Comparison of ENCODE assay signal across 1 cellular context in the genomic region with DNA sequence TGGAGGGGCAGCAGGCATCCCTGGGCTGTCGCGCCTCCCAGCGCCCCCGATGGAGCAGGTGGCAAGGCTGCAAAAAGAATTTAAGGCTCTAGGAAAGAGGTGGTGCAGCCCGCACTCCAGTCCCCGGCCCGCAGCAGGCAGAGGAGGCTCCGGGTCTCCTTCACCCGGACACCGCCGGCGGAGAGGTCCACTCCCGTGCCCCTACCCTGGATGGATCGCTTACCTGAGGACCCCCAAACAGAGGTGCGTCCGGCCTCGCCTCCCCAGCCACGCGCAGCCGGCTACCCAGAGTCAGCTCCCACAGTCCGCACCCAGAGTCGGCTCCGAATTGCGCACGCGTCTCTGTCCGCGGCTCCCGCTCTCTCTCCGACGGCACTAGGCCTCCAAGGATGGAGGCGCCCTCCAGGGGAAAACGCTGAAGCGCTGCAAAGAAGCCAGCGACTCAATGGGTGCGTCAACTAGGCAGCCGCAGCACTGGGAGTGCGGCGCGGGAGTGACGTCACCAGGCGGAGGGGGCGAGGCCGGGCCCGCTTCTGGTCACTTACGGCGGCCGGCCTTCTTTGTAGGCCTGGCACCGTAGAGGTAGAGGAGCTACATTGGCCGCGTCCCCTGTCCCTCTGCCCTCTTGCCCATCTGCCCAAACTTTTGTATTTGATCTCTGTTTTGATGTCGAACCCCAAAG.
TF ChIP-seq lines count a peak whose summit lies in the region.

A gene with protein sequence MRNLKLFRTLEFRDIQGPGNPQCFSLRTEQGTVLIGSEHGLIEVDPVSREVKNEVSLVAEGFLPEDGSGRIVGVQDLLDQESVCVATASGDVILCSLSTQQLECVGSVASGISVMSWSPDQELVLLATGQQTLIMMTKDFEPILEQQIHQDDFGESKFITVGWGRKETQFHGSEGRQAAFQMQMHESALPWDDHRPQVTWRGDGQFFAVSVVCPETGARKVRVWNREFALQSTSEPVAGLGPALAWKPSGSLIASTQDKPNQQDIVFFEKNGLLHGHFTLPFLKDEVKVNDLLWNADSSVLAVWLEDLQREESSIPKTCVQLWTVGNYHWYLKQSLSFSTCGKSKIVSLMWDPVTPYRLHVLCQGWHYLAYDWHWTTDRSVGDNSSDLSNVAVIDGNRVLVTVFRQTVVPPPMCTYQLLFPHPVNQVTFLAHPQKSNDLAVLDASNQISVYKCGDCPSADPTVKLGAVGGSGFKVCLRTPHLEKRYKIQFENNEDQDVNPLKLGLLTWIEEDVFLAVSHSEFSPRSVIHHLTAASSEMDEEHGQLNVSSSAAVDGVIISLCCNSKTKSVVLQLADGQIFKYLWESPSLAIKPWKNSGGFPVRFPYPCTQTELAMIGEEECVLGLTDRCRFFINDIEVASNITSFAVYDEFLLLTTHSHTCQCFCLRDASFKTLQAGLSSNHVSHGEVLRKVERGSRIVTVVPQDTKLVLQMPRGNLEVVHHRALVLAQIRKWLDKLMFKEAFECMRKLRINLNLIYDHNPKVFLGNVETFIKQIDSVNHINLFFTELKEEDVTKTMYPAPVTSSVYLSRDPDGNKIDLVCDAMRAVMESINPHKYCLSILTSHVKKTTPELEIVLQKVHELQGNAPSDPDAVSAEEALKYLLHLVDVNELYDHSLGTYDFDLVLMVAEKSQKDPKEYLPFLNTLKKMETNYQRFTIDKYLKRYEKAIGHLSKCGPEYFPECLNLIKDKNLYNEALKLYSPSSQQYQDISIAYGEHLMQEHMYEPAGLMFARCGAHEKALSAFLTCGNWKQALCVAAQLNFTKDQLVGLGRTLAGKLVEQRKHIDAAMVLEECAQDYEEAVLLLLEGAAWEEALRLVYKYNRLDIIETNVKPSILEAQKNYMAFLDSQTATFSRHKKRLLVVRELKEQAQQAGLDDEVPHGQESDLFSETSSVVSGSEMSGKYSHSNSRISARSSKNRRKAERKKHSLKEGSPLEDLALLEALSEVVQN (N-terminal part only) (minus strand): TSS at position 484 of the 682 bp plus-strand sequence. CDS start 2,978 bp downstream, outside the sequence.

TF ChIP-seq in K562, 482 proteins besides CTCF, POLR2A, EP300 and RAD21 (continued from another document and continues in another):
- TF ChIP-seq, protein P1, sequence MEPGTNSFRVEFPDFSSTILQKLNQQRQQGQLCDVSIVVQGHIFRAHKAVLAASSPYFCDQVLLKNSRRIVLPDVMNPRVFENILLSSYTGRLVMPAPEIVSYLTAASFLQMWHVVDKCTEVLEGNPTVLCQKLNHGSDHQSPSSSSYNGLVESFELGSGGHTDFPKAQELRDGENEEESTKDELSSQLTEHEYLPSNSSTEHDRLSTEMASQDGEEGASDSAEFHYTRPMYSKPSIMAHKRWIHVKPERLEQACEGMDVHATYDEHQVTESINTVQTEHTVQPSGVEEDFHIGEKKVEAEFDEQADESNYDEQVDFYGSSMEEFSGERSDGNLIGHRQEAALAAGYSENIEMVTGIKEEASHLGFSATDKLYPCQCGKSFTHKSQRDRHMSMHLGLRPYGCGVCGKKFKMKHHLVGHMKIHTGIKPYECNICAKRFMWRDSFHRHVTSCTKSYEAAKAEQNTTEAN (CRISPR knock-in tag; IDR thresholded peaks at IDR 0.05), result peak; percentile 68; the same call in 1 of the 2 replicates
- TF ChIP-seq PTRF (tag; IDR thresholded peaks at IDR 0.05), result no peak
- TF ChIP-seq TBL1XR1 (IDR thresholded peaks at IDR 0.05; ENCODE audit: low read length in 2 of 2), result peak in 1 of 2 experiments; percentile 83; a peak in 1 of 4 replicates
- TF ChIP-seq ZZZ3 (IDR thresholded peaks at IDR 0.05), result peak; percentile 66; the same call in 1 of the 2 replicates
- TF ChIP-seq BMI1 (IDR thresholded peaks at IDR 0.05; ENCODE audit: low read length), result no peak
- peak; percentile 68; the same call in 1 of the 2 replicates for TF ChIP-seq E2F3 (CRISPR knock-in tag; IDR thresholded peaks at IDR 0.05)
- TF ChIP-seq NCOA2 (IDR thresholded peaks at IDR 0.05; ENCODE audit: partially characterized antibody in 2 of 2), result no peak
- no peak for TF ChIP-seq MCM5 (IDR thresholded peaks at IDR 0.05; ENCODE audit: low read depth)
- 0 out of 2 replicates have a peak, but pooled peaks have one; percentile 33 for TF ChIP-seq MTA3 (IDR thresholded peaks at IDR 0.05; ENCODE audit: borderline replicate concordance)
- peak; percentile 78 for TF ChIP-seq GABPB1 (CRISPR knock-in tag; IDR thresholded peaks at IDR 0.05)
- peak; percentile 32; the same call in 1 of the 2 replicates for TF ChIP-seq CEBPG (CRISPR knock-in tag; IDR thresholded peaks at IDR 0.05)
- no peak for TF ChIP-seq CEBPG (tag; conservative IDR thresholded peaks at IDR 0.05 in 1 of 2, IDR thresholded peaks at IDR 0.05 in 1 of 2)
- peak; percentile 35; the same call in 1 of the 2 replicates for TF ChIP-seq SMC3 (conservative IDR thresholded peaks at IDR 0.05; ENCODE audit: insufficient read depth, low read depth, low read length)
- TF ChIP-seq, protein P2, sequence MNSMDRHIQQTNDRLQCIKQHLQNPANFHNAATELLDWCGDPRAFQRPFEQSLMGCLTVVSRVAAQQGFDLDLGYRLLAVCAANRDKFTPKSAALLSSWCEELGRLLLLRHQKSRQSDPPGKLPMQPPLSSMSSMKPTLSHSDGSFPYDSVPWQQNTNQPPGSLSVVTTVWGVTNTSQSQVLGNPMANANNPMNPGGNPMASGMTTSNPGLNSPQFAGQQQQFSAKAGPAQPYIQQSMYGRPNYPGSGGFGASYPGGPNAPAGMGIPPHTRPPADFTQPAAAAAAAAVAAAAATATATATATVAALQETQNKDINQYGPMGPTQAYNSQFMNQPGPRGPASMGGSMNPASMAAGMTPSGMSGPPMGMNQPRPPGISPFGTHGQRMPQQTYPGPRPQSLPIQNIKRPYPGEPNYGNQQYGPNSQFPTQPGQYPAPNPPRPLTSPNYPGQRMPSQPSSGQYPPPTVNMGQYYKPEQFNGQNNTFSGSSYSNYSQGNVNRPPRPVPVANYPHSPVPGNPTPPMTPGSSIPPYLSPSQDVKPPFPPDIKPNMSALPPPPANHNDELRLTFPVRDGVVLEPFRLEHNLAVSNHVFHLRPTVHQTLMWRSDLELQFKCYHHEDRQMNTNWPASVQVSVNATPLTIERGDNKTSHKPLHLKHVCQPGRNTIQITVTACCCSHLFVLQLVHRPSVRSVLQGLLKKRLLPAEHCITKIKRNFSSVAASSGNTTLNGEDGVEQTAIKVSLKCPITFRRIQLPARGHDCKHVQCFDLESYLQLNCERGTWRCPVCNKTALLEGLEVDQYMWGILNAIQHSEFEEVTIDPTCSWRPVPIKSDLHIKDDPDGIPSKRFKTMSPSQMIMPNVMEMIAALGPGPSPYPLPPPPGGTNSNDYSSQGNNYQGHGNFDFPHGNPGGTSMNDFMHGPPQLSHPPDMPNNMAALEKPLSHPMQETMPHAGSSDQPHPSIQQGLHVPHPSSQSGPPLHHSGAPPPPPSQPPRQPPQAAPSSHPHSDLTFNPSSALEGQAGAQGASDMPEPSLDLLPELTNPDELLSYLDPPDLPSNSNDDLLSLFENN (IDR thresholded peaks at IDR 0.05; ENCODE audit: low read depth in 2 of 2, low read length in 2 of 2), result no peak
- TF ChIP-seq, protein P3, sequence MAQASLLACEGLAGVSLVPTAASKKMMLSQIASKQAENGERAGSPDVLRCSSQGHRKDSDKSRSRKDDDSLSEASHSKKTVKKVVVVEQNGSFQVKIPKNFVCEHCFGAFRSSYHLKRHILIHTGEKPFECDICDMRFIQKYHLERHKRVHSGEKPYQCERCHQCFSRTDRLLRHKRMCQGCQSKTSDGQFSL (CRISPR knock-in tag; IDR thresholded peaks at IDR 0.05), result peak; percentile 99
- TF ChIP-seq, protein P3 (tag; IDR thresholded peaks at IDR 0.05), result peak in 1 of 2 experiments; percentile 100; a peak in 1 of 4 replicates
- no peak for TF ChIP-seq ZNF23 (CRISPR knock-in tag; IDR thresholded peaks at IDR 0.05)
- TF ChIP-seq FOSL1 (tag; conservative IDR thresholded peaks at IDR 0.05), result peak; percentile 64
- TF ChIP-seq ATF7 (IDR thresholded peaks at IDR 0.05), result peak; percentile 99
- TF ChIP-seq SAFB2 (IDR thresholded peaks at IDR 0.05; ENCODE audit: borderline replicate concordance, low read depth, low read length, severe bottlenecking), result no peak
- TF ChIP-seq TBP (optimal IDR thresholded peaks at IDR 0.05; ENCODE audit: low read depth, low read length), result peak; percentile 62
- TF ChIP-seq JUN (IDR thresholded peaks at IDR 0.05; ENCODE audit: borderline replicate concordance, low read depth, low read length), result peak; percentile 75
- TF ChIP-seq JUN (CRISPR knock-in tag; IDR thresholded peaks at IDR 0.05; ENCODE audit: borderline replicate concordance), result 0 out of 2 replicates have a peak, but pooled peaks have one; percentile 56
- no peak for TF ChIP-seq ZNF408 (CRISPR knock-in tag; IDR thresholded peaks at IDR 0.05; ENCODE audit: low read depth)
- TF ChIP-seq TFAM (CRISPR knock-in tag; conservative IDR thresholded peaks at IDR 0.05), result no peak
- peak; percentile 93 for TF ChIP-seq JUNB (CRISPR knock-in tag; conservative IDR thresholded peaks at IDR 0.05)
- TF ChIP-seq, protein P4, sequence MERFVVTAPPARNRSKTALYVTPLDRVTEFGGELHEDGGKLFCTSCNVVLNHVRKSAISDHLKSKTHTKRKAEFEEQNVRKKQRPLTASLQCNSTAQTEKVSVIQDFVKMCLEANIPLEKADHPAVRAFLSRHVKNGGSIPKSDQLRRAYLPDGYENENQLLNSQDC (CRISPR knock-in tag; IDR thresholded peaks at IDR 0.05), result no peak
- TF ChIP-seq GATA2 (CRISPR knock-in tag; IDR thresholded peaks at IDR 0.05), result no peak
- TF ChIP-seq, protein P5, sequence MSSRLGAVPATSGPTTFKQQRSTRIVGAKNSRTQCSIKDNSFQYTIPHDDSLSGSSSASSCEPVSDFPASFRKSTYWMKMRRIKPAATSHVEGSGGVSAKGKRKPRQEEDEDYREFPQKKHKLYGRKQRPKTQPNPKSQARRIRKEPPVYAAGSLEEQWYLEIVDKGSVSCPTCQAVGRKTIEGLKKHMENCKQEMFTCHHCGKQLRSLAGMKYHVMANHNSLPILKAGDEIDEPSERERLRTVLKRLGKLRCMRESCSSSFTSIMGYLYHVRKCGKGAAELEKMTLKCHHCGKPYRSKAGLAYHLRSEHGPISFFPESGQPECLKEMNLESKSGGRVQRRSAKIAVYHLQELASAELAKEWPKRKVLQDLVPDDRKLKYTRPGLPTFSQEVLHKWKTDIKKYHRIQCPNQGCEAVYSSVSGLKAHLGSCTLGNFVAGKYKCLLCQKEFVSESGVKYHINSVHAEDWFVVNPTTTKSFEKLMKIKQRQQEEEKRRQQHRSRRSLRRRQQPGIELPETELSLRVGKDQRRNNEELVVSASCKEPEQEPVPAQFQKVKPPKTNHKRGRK (tag; IDR thresholded peaks at IDR 0.05), result no peak
- no peak for TF ChIP-seq MAFG (tag; conservative IDR thresholded peaks at IDR 0.05)
- no peak for TF ChIP-seq RFX7 (CRISPR knock-in tag; IDR thresholded peaks at IDR 0.05)
- TF ChIP-seq PCBP1 (IDR thresholded peaks at IDR 0.05; ENCODE audit: low read depth, low read length, poor library complexity, severe bottlenecking), result no peak
- peak; percentile 80 for TF ChIP-seq SIN3B (IDR thresholded peaks at IDR 0.05; ENCODE audit: low read depth)
- TF ChIP-seq, protein P6, sequence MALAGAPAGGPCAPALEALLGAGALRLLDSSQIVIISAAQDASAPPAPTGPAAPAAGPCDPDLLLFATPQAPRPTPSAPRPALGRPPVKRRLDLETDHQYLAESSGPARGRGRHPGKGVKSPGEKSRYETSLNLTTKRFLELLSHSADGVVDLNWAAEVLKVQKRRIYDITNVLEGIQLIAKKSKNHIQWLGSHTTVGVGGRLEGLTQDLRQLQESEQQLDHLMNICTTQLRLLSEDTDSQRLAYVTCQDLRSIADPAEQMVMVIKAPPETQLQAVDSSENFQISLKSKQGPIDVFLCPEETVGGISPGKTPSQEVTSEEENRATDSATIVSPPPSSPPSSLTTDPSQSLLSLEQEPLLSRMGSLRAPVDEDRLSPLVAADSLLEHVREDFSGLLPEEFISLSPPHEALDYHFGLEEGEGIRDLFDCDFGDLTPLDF (CRISPR knock-in tag; IDR thresholded peaks at IDR 0.05), result peak; percentile 57; the same call in 1 of the 2 replicates
- no peak for TF ChIP-seq ZC3H11A (IDR thresholded peaks at IDR 0.05; ENCODE audit: low read depth, low read length)
- no peak for TF ChIP-seq ASH1L (IDR thresholded peaks at IDR 0.05; ENCODE audit: borderline replicate concordance, low read depth, partially characterized antibody)
- no peak for TF ChIP-seq RBM14 (IDR thresholded peaks at IDR 0.05; ENCODE audit: borderline replicate concordance, insufficient read depth, low read depth, low read length)
- no peak for TF ChIP-seq NR1H2 (CRISPR knock-in tag; IDR thresholded peaks at IDR 0.05)
- TF ChIP-seq, protein P7, sequence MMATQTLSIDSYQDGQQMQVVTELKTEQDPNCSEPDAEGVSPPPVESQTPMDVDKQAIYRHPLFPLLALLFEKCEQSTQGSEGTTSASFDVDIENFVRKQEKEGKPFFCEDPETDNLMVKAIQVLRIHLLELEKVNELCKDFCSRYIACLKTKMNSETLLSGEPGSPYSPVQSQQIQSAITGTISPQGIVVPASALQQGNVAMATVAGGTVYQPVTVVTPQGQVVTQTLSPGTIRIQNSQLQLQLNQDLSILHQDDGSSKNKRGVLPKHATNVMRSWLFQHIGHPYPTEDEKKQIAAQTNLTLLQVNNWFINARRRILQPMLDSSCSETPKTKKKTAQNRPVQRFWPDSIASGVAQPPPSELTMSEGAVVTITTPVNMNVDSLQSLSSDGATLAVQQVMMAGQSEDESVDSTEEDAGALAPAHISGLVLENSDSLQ (IDR thresholded peaks at IDR 0.05), result 0 out of 2 replicates have a peak, but pooled peaks have one; percentile 7
- TF ChIP-seq, protein P8, sequence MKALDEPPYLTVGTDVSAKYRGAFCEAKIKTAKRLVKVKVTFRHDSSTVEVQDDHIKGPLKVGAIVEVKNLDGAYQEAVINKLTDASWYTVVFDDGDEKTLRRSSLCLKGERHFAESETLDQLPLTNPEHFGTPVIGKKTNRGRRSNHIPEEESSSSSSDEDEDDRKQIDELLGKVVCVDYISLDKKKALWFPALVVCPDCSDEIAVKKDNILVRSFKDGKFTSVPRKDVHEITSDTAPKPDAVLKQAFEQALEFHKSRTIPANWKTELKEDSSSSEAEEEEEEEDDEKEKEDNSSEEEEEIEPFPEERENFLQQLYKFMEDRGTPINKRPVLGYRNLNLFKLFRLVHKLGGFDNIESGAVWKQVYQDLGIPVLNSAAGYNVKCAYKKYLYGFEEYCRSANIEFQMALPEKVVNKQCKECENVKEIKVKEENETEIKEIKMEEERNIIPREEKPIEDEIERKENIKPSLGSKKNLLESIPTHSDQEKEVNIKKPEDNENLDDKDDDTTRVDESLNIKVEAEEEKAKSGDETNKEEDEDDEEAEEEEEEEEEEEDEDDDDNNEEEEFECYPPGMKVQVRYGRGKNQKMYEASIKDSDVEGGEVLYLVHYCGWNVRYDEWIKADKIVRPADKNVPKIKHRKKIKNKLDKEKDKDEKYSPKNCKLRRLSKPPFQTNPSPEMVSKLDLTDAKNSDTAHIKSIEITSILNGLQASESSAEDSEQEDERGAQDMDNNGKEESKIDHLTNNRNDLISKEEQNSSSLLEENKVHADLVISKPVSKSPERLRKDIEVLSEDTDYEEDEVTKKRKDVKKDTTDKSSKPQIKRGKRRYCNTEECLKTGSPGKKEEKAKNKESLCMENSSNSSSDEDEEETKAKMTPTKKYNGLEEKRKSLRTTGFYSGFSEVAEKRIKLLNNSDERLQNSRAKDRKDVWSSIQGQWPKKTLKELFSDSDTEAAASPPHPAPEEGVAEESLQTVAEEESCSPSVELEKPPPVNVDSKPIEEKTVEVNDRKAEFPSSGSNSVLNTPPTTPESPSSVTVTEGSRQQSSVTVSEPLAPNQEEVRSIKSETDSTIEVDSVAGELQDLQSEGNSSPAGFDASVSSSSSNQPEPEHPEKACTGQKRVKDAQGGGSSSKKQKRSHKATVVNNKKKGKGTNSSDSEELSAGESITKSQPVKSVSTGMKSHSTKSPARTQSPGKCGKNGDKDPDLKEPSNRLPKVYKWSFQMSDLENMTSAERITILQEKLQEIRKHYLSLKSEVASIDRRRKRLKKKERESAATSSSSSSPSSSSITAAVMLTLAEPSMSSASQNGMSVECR (CRISPR knock-in tag; IDR thresholded peaks at IDR 0.05), result peak; percentile 63
